ENCODE assay signal across 8 cellular contexts in the genomic region with DNA sequence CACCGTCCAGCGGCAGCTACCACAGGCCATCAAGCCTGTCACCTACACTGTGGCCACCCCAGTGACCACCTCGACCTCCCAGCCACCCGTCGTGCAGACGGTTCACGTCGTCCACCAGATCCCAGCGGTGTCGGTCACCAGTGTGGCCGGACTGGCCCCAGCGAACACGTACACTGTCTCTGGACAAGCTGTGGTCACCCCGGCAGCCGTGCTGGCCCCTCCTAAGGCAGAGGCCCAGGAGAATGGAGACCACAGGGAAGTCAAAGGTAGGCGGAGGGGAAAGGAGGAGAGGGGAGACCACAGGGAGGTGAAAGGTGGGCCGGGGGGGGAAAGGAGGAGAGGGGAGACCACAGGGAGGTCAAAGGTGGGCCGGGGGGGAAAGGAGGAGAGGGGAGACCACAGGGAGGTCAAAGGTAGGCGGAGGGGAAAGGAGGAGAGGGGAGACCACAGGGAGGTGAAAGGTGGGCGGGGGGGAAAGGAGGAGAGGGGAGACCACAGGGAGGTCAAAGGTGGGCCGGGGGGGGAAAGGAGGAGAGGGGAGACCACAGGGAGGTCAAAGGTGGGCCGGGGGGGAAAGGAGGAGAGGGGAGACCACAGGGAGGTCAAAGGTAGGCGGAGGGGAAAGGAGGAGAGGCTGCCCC.
DNase-seq lines count a peak whose midpoint lies in the region; ATAC-seq, FAIRE-seq and TF ChIP-seq lines count a peak whose summit lies in the region.
"Not testable (repeated sequence)": the region's sequence is repeated elsewhere in the genome, so short reads cannot be mapped to it uniquely, and the experiment has no call there.

No MANE protein-coding gene starts in this region.

- H3K9me3 Mint-ChIP-seq in activated CD8-positive, alpha-beta T cell treated with anti-CD3 and anti-CD28 coated beads, Interleukin-2, amount 10 ng/mL, durations not matched to agents 7 days and 5 days (ENCODE audit: insufficient read depth); glutamatergic neuron (ENCODE audit: unreplicated experiment); naive B cell: not testable (repeated sequence)

- FAIRE-seq in A549 (lab: Jason Lieb, UNC), result peak; percentile 100
- FAIRE-seq in GM19239 (lab: Jason Lieb, UNC), result peak; percentile 93
- peak; percentile 99 for FAIRE-seq in K562 (lab: Jason Lieb, UNC)

- DNase-seq in A549 (ENCODE audit: low read depth in 1 of 2, low spot score in 1 of 2), result peak in 1 of 2 experiments; percentile 63
- DNase-seq in GM19239 (ENCODE audit: insufficient read length, low spot score); activated CD8-positive, alpha-beta T cell treated with anti-CD3 and anti-CD28 coated beads, Interleukin-2, amount 10 ng/mL, durations not matched to agents 7 days and 5 days; K562 (ENCODE audit: extremely low read depth in 1 of 4, low spot score in 3 of 4); glutamatergic neuron; naive B cell: not testable (repeated sequence)
- DNase-seq in RWPE2 (ENCODE audit: low spot score), result peak; percentile 93
- DNase-seq in stimulated activated CD4-positive, alpha-beta T cell treated with anti-CD3 and anti-CD28 coated beads, Interleukin-4, amount 100 ng/mL, for 24 hours, result peak; percentile 36

- peaks cover 29% of the 10 kb centered on the region for H3K4me1 ChIP-seq in A549
- H3K4me1 ChIP-seq in RWPE2 (ENCODE audit: insufficient read depth, poor library complexity, severe bottlenecking), result not testable (repeated sequence)
- H3K4me1 ChIP-seq in K562 (replicated peaks in 1 of 2; ENCODE audit: control insufficient read depth in 2 of 2, insufficient read depth in 2 of 2, low read length in 2 of 2), result peaks cover 0 to 14% of the 10 kb centered on the region in 2 experiments; a peak in 1 of 5 replicates

- H3K36me3 Mint-ChIP-seq in activated CD8-positive, alpha-beta T cell treated with anti-CD3 and anti-CD28 coated beads, Interleukin-2, amount 10 ng/mL, durations not matched to agents 7 days and 5 days (ENCODE audit: low read depth), result peaks cover 40% of the 10 kb centered on the region
- H3K36me3 Mint-ChIP-seq in glutamatergic neuron (ENCODE audit: unreplicated experiment); naive B cell: not testable (repeated sequence)

- not testable (repeated sequence) for H3K9ac ChIP-seq in K562 (ENCODE audit: insufficient read depth in 1 of 2, low read depth in 2 of 2, low read length in 2 of 2)

- in situ Hi-C loops in K562 (cut with MboI), result not testable (repeated sequence)

- not testable (repeated sequence) for H3K4me3 Mint-ChIP-seq in activated CD8-positive, alpha-beta T cell treated with anti-CD3 and anti-CD28 coated beads, Interleukin-2, amount 10 ng/mL, durations not matched to agents 7 days and 5 days; glutamatergic neuron (ENCODE audit: unreplicated experiment); naive B cell

- peaks cover 13% of the 10 kb centered on the region for H3K79me2 ChIP-seq in K562 (ENCODE audit: control insufficient read depth, insufficient read depth, low read length)

- H3K4me3 ChIP-seq in A549; RWPE2 (ENCODE audit: severe bottlenecking); K562: not testable (repeated sequence)

- H3K27me3 ChIP-seq in RWPE2 (ENCODE audit: insufficient read depth, poor library complexity, severe bottlenecking); K562 (ENCODE audit: control insufficient read depth in 2 of 2, insufficient read depth in 2 of 2, low read length in 2 of 2): not testable (repeated sequence)

- not testable (repeated sequence) for H2AFZ ChIP-seq in K562 (ENCODE audit: low read depth, low read length)

- H3K27ac Mint-ChIP-seq in activated CD8-positive, alpha-beta T cell treated with anti-CD3 and anti-CD28 coated beads, Interleukin-2, amount 10 ng/mL, durations not matched to agents 7 days and 5 days, result peak overlapping the region; percentile 60
- H3K27ac Mint-ChIP-seq in glutamatergic neuron (ENCODE audit: unreplicated experiment) (peak overlapping the region; percentile 64), naive B cell (peak overlapping the region; percentile 28 to 84 (median 70))

- peak in 1 of 2 experiments; percentile 71; a peak in 3 of 6 replicates for ATAC-seq in A549
- not testable (repeated sequence) for ATAC-seq in RWPE2 (ENCODE audit: low read depth); activated CD8-positive, alpha-beta T cell treated with anti-CD3 and anti-CD28 coated beads, Interleukin-2, amount 10 ng/mL, durations not matched to agents 7 days and 5 days; K562; naive B cell (ENCODE audit: low read depth in 2 of 2)

- not testable (repeated sequence) for H3K9me1 ChIP-seq in K562 (ENCODE audit: control insufficient read depth, insufficient read depth, low read length)

- H3K27ac ChIP-seq in A549; RWPE2 (ENCODE audit: poor library complexity, severe bottlenecking); K562 (ENCODE audit: extremely low read depth, low read depth, low read length): not testable (repeated sequence)

- POLR2A ChIA-PET in A549 (lab: Yijun Ruan, JAX); activated CD8-positive, alpha-beta T cell treated with anti-CD3 and anti-CD28 coated beads, Interleukin-2, amount 10 ng/mL, durations not matched to agents 7 days and 5 days (lab: Charles Lee); K562 (lab: Yijun Ruan, JAX): not testable (repeated sequence)

- WGBS in A549 (ENCODE audit: missing lambda C conversion rate), result 88% methylated on average over 21 of the region's 23 CpGs
- WGBS in K562 (ENCODE audit: insufficient coverage, low coverage, missing lambda C conversion rate), result 90% methylated on average over 15 of the region's 23 CpGs

- intact Hi-C loops in K562 (cut with micrococcal nuclease), result not testable (repeated sequence)

- CTCF ChIA-PET in A549 (lab: Yijun Ruan, JAX); activated CD8-positive, alpha-beta T cell treated with anti-CD3 and anti-CD28 coated beads, Interleukin-2, amount 10 ng/mL, durations not matched to agents 7 days and 5 days (lab: Charles Lee); K562 (lab: Yijun Ruan, JAX; ENCODE audit: low intra/inter-chr PET ratio): not testable (repeated sequence)

- not testable (repeated sequence) for H3K4me2 ChIP-seq in A549; K562 (ENCODE audit: insufficient read depth, low read length)

- not testable (repeated sequence) for TF ChIP-seq RAD21 in A549 (conservative IDR thresholded peaks at IDR 0.05 in 1 of 2, IDR thresholded peaks at IDR 0.05 in 1 of 2); K562 (CRISPR knock-in tag; conservative IDR thresholded peaks at IDR 0.05 in 1 of 2, IDR thresholded peaks at IDR 0.05 in 1 of 2)

- BruUV-seq in K562 (replicated peaks; lab: Mats Ljungman, UMichigan), result not testable (repeated sequence)

- TF ChIP-seq POLR2A in A549 (IDR thresholded peaks at IDR 0.05; ENCODE audit: low read length); K562 (conservative IDR thresholded peaks at IDR 0.05): not testable (repeated sequence)

- not testable (repeated sequence) for H3K4me1 Mint-ChIP-seq in activated CD8-positive, alpha-beta T cell treated with anti-CD3 and anti-CD28 coated beads, Interleukin-2, amount 10 ng/mL, durations not matched to agents 7 days and 5 days (ENCODE audit: low read depth)
- peaks cover 23% of the 10 kb centered on the region for H3K4me1 Mint-ChIP-seq in glutamatergic neuron (ENCODE audit: low read depth, unreplicated experiment)
- peaks cover 7 to 12% (median 9%) of the 10 kb centered on the region in 3 donors for H3K4me1 Mint-ChIP-seq in naive B cell

- not testable (repeated sequence) for TF ChIP-seq CTCF in A549 (IDR thresholded peaks at IDR 0.05); RWPE2 (IDR thresholded peaks at IDR 0.05; ENCODE audit: poor library complexity, severe bottlenecking); K562 (IDR thresholded peaks at IDR 0.05 in 2 of 3, conservative IDR thresholded peaks at IDR 0.05 in 1 of 3; ENCODE audit: insufficient read depth in 2 of 3, low read depth in 1 of 3, low read length in 3 of 3); glutamatergic neuron (IDR thresholded peaks at IDR 0.05; ENCODE audit: partially characterized antibody, unreplicated experiment)

- not testable (repeated sequence) for H3K27me3 Mint-ChIP-seq in activated CD8-positive, alpha-beta T cell treated with anti-CD3 and anti-CD28 coated beads, Interleukin-2, amount 10 ng/mL, durations not matched to agents 7 days and 5 days (ENCODE audit: low read depth); glutamatergic neuron (ENCODE audit: unreplicated experiment); naive B cell

- not testable (repeated sequence) for H3K9me3 ChIP-seq in A549; RWPE2 (ENCODE audit: severe bottlenecking); K562 (replicated peaks; ENCODE audit: control insufficient read depth, insufficient read depth, low read depth, low read length)

- H3K36me3 ChIP-seq in RWPE2 (ENCODE audit: low read depth) (peaks cover 77% of the 10 kb centered on the region), K562 (ENCODE audit: control insufficient read depth, insufficient read depth, low read length) (peaks cover 85% of the 10 kb centered on the region)

- H4K20me1 ChIP-seq in K562 (replicated peaks; ENCODE audit: control insufficient read depth, insufficient read depth, low read length), result not testable (repeated sequence)

- not testable (repeated sequence) for TF ChIP-seq EP300 in A549 (IDR thresholded peaks at IDR 0.05); K562 (IDR thresholded peaks at IDR 0.05; ENCODE audit: low read length)

TF ChIP-seq in K562, 482 proteins besides CTCF, POLR2A, EP300 and RAD21:
- TF ChIP-seq ZBTB7A (IDR thresholded peaks at IDR 0.05; ENCODE audit: borderline replicate concordance, control insufficient read depth, low read depth, low read length), result peak; percentile 36; the same call in 1 of the 2 replicates
- TF ChIP-seq POLR2G (IDR thresholded peaks at IDR 0.05; ENCODE audit: low read depth, low read length), result peak; percentile 43; the same call in 1 of the 2 replicates
